In the genomic region with DNA sequence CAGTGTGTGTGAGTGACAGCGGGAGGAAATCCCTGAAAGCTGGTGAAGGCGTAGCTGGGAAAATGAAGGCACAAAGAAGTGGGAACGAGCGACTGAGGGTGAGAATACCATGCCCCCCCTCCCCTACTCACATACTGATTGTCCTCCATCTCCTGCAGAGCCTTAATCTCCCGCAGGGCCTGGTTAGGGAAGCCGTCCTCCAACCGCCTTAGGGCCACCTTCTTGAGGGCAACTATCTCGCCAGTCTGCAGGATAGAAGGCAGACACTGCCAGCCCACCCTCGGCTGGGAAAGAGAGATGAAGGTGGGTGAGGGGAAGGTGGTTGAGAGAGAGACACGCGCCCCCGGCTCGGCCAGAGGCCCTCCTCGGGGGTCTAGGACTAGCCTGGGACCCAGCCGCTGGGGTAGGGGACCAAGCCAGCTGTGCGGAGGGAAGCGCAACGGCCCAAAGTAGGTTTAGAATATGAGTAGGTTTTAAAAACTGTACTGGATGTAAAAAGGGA, we compare ENCODE assay signal across 8 cellular contexts. TPM values are rescaled to one million over a fixed set of nuclear protein-coding genes. Genes with fewer than 3 reads are reported as not detected.
DNase-seq lines count a peak whose midpoint lies in the region; ATAC-seq and TF ChIP-seq lines count a peak whose summit lies in the region.

No MANE protein-coding gene starts in this region.

- peaks cover 3% of the 10 kb centered on the region in 3 donors for H3K4me1 Mint-ChIP-seq in IgD-negative memory B cell
- H3K4me1 Mint-ChIP-seq in naive B cell = peaks cover 14 to 28% (median 27%) of the 10 kb centered on the region in 3 donors

- peak overlapping the region; percentile 83 for H3K4me3 ChIP-seq in coronary artery

- H3K27ac ChIP-seq in coronary artery = peak overlapping the region; percentile 8 to 66

- peak overlapping the region; percentile 79 to 91 (median 86) for H3K4me3 Mint-ChIP-seq in IgD-negative memory B cell
- H3K4me3 Mint-ChIP-seq in naive B cell = peak overlapping the region; percentile 43 to 87 (median 82)

- no peak for TF ChIP-seq CTCF in coronary artery (IDR thresholded peaks at IDR 0.05)

- no peaks in the 10 kb centered on the region for H3K36me3 Mint-ChIP-seq in IgD-negative memory B cell
- peaks cover 5 to 21% of the 10 kb centered on the region in 2 donors for H3K36me3 Mint-ChIP-seq in naive B cell

- H3K9me3 Mint-ChIP-seq in IgD-negative memory B cell = peaks cover 1 to 4% (median 3%) of the 10 kb centered on the region in 3 donors
- peaks cover 0 to 9% (median 5%) of the 10 kb centered on the region in 7 donors for H3K9me3 Mint-ChIP-seq in naive B cell

- DNase-seq in Ammon's horn (ENCODE audit: low spot score) = peak; percentile 27
- DNase-seq in coronary artery (ENCODE audit: low spot score) = no peak
- no peak for DNase-seq in naive B cell
- DNase-seq in NCI-H2081 treated with DMSO at 0.1 percent for 48 hours (lab: John Stamatoyannopoulos, UW) = no peak
- no peak for DNase-seq in stimulated activated CD4-positive, alpha-beta T cell treated with anti-CD3 and anti-CD28 coated beads, Interleukin-15, amount 100 ng/mL, for 24 hours
- no peak for DNase-seq in NCI-H446 treated with DMSO at 0.1 percent for 48 hours (lab: John Stamatoyannopoulos, UW)
- DNase-seq in NK-92 treated with Interleukin-12 subunit alpha and Interleukin-12 subunit beta, amount 100 ng/mL, for 24 hours (lab: John Stamatoyannopoulos, UW) = no peak

- peak overlapping the region in 2 of 3 donors; percentile 92 to 93 for H3K27ac Mint-ChIP-seq in IgD-negative memory B cell
- H3K27ac Mint-ChIP-seq in naive B cell = peak overlapping the region; percentile 70 to 97 (median 83)

- peak in 1 of 2 donors; percentile 5 for ATAC-seq in naive B cell (ENCODE audit: low read depth in 2 of 2)

- H3K27me3 Mint-ChIP-seq in IgD-negative memory B cell = peaks cover 14% of the 10 kb centered on the region
- H3K27me3 Mint-ChIP-seq in naive B cell = peaks cover 0 to 26% (median 7%) of the 10 kb centered on the region in 3 donors

RNA-seq across cellular contexts. Expression of gene CDK20, which starts 0.5 kb away (rescaled TPM):
- 0.29 TPM for polyA plus RNA-seq in IgD-negative memory B cell
- under 1 TPM in 2 of 6 donors, not detected in 4; 0.47 to 0.56 TPM for polyA plus RNA-seq in naive B cell (ENCODE audit: low read depth in 6 of 6)

RNA-seq across cellular contexts. Expression of gene SPATA31C1, which starts 56.1 kb away (rescaled TPM):
- polyA plus RNA-seq in IgD-negative memory B cell (not detected), naive B cell (ENCODE audit: low read depth in 6 of 6) (not detected)
